8 cellular contexts compared by ENCODE assay signal in the genomic region with DNA sequence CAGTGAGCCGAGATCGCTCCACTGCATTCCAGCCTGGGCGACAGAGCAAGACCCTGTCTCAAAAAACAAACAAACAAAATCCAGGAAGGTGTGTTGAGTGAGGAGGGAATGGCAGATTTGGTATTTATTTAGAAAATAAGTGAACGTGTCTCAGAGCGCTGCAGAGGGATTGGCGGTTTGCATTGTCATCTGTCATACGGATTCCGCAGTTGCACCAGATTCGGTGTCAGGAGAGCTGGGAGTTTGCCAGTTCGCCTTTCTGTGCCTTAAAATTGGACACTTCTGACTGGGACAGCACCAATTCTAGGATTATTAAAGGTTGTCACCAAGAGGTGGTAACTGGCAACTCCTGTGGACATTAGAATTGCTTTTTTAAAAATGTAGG. TPM values are rescaled to one million over a fixed set of nuclear protein-coding genes. Genes with fewer than 3 reads are reported as not detected.
DNase-seq lines count a peak whose midpoint lies in the region; ATAC-seq and TF ChIP-seq lines count a peak whose summit lies in the region.

No MANE protein-coding gene starts in this region.

- H3K27me3 ChIP-seq in cardiac muscle cell = no peaks in the 10 kb centered on the region

- peaks cover 35% of the 10 kb centered on the region for H3K4me1 ChIP-seq in cardiac muscle cell (ENCODE audit: low read depth)

- ATAC-seq in Right ventricle myocardium inferior = no peak
- no peak for ATAC-seq in activated CD8-positive, alpha-beta T cell treated with anti-CD3 and anti-CD28 coated beads, Interleukin-2, amount 10 ng/mL, durations not matched to agents 7 days and 5 days
- ATAC-seq in left ventricle myocardium superior = peak; percentile 37
- no peak for ATAC-seq in HG02970 (IDR thresholded peaks at IDR 0.05; ENCODE audit: low FRiP score, unreplicated experiment)

- no peak overlapping the region for H3K27ac ChIP-seq in cardiac muscle cell

- peaks cover 24% of the 10 kb centered on the region for H3K36me3 Mint-ChIP-seq in activated CD8-positive, alpha-beta T cell treated with anti-CD3 and anti-CD28 coated beads, Interleukin-2, amount 10 ng/mL, durations not matched to agents 7 days and 5 days (ENCODE audit: low read depth)

- CTCF ChIA-PET in activated CD8-positive, alpha-beta T cell treated with anti-CD3 and anti-CD28 coated beads, Interleukin-2, amount 10 ng/mL, durations not matched to agents 7 days and 5 days (lab: Charles Lee) = interaction anchor here (1.2 to 1.3 kb wide), 2 partner anchors 15 to 49 kb away, joined by 3 read pairs; partner anchors contain the start of gene DSP

- peaks cover 29% of the 10 kb centered on the region for H3K4me1 Mint-ChIP-seq in activated CD8-positive, alpha-beta T cell treated with anti-CD3 and anti-CD28 coated beads, Interleukin-2, amount 10 ng/mL, durations not matched to agents 7 days and 5 days (ENCODE audit: low read depth)

- POLR2A ChIA-PET in activated CD8-positive, alpha-beta T cell treated with anti-CD3 and anti-CD28 coated beads, Interleukin-2, amount 10 ng/mL, durations not matched to agents 7 days and 5 days (lab: Charles Lee) = no interaction called here

- H3K9me3 ChIP-seq in cardiac muscle cell (ENCODE audit: low read depth) = no peaks in the 10 kb centered on the region

- H3K9me3 Mint-ChIP-seq in activated CD8-positive, alpha-beta T cell treated with anti-CD3 and anti-CD28 coated beads, Interleukin-2, amount 10 ng/mL, durations not matched to agents 7 days and 5 days (ENCODE audit: insufficient read depth) = no peaks in the 10 kb centered on the region

- intact Hi-C loops in Right ventricle myocardium inferior (cut with DNase I) = loop anchor here (10.0 kb wide), 1 partner anchor 166 kb away; no protein-coding TSS in a partner anchor
- intact Hi-C loops in left ventricle myocardium superior (cut with micrococcal nuclease) = no loop called here

- no peaks in the 10 kb centered on the region for H3K27me3 Mint-ChIP-seq in activated CD8-positive, alpha-beta T cell treated with anti-CD3 and anti-CD28 coated beads, Interleukin-2, amount 10 ng/mL, durations not matched to agents 7 days and 5 days (ENCODE audit: low read depth)

- peak overlapping the region; percentile 94 for H3K27ac Mint-ChIP-seq in activated CD8-positive, alpha-beta T cell treated with anti-CD3 and anti-CD28 coated beads, Interleukin-2, amount 10 ng/mL, durations not matched to agents 7 days and 5 days

- TF ChIP-seq CTCF in cardiac muscle cell (IDR thresholded peaks at IDR 0.05; ENCODE audit: low read depth, low read length) = no peak

- H3K36me3 ChIP-seq in cardiac muscle cell = peaks cover 23% of the 10 kb centered on the region

- H3K4me3 ChIP-seq in cardiac muscle cell = peak overlapping the region; percentile 70

- H3K4me3 Mint-ChIP-seq in activated CD8-positive, alpha-beta T cell treated with anti-CD3 and anti-CD28 coated beads, Interleukin-2, amount 10 ng/mL, durations not matched to agents 7 days and 5 days = peak overlapping the region; percentile 98

- DNase-seq in cardiac muscle cell (ENCODE audit: low read depth in 1 of 2, low spot score in 1 of 2) = no peak
- no peak for DNase-seq in Right ventricle myocardium inferior (ENCODE audit: missing footprints)
- DNase-seq in activated CD8-positive, alpha-beta T cell treated with anti-CD3 and anti-CD28 coated beads, Interleukin-2, amount 10 ng/mL, durations not matched to agents 7 days and 5 days = no peak
- DNase-seq in left ventricle myocardium superior = peak; percentile 43
- DNase-seq in retina = peak; percentile 21
- DNase-seq in activated CD4-positive, alpha-beta T cell treated with anti-CD3 and anti-CD28 coated beads for 48 hours = no peak
- DNase-seq in GOT3 (lab: John Stamatoyannopoulos, UW) = no peak

RNA-seq across cellular contexts. Expression of gene SNRNP48, which starts 0.9 kb away (rescaled TPM):
- total RNA-seq in cardiac muscle cell (10.1 and 24.8 TPM in 2 replicates), Right ventricle myocardium inferior (16.2 TPM), left ventricle myocardium superior (17.3 TPM)
- polyA plus RNA-seq in cardiac muscle cell = 9.2 and 14.4 TPM in 2 replicates
- 10 to 100 TPM; 16.5 to 19.7 TPM for total RNA-seq in activated CD8-positive, alpha-beta T cell treated with anti-CD3 and anti-CD28 coated beads, Interleukin-2, amount 10 ng/mL, durations not matched to agents 7 days and 5 days

RNA-seq across cellular contexts. Expression of gene DSP, which starts 49.4 kb away (rescaled TPM):
- total RNA-seq in cardiac muscle cell (185 and 362 TPM in 2 replicates), Right ventricle myocardium inferior (305 TPM), left ventricle myocardium superior (314 TPM)
- polyA plus RNA-seq in cardiac muscle cell = 154 and 237 TPM in 2 replicates
- under 1 TPM; 0.08 to 0.13 TPM for total RNA-seq in activated CD8-positive, alpha-beta T cell treated with anti-CD3 and anti-CD28 coated beads, Interleukin-2, amount 10 ng/mL, durations not matched to agents 7 days and 5 days

Comparison
In these comparisons a context has a peak if more than half of its experiments do, and no peak if none do; other contexts are left out.
1. DNase-seq: peak in left ventricle myocardium superior (single experiment) and retina (single experiment); none in cardiac muscle cell (0 of 2), Right ventricle myocardium inferior (single experiment), activated CD8-positive, alpha-beta T cell treated with anti-CD3 and anti-CD28 coated beads, Interleukin-2, amount 10 ng/mL, durations not matched to agents 7 days and 5 days (single experiment), activated CD4-positive, alpha-beta T cell treated with anti-CD3 and anti-CD28 coated beads for 48 hours (single experiment) and GOT3 (single experiment).
2. RNA of gene DSP, which starts 49.4 kb away (total RNA-seq): 185 to 362 TPM in cardiac muscle cell, 314 TPM in left ventricle myocardium superior (single experiment) and 305 TPM in Right ventricle myocardium inferior (single experiment); 0.08 to 0.13 TPM in activated CD8-positive, alpha-beta T cell treated with anti-CD3 and anti-CD28 coated beads, Interleukin-2, amount 10 ng/mL, durations not matched to agents 7 days and 5 days; every median in the first group is over 100 times any median in the second.